Comparison of ENCODE assay signal across 1 cellular context in genomic region chr14:90381011-90381790, GRCh38.
TF ChIP-seq lines count a peak whose summit lies in the region.

No MANE protein-coding gene starts in this region.

TF ChIP-seq in SK-N-SH, 30 proteins besides CTCF, POLR2A, EP300 and RAD21 (continued from another document):
- TF ChIP-seq, protein P1, sequence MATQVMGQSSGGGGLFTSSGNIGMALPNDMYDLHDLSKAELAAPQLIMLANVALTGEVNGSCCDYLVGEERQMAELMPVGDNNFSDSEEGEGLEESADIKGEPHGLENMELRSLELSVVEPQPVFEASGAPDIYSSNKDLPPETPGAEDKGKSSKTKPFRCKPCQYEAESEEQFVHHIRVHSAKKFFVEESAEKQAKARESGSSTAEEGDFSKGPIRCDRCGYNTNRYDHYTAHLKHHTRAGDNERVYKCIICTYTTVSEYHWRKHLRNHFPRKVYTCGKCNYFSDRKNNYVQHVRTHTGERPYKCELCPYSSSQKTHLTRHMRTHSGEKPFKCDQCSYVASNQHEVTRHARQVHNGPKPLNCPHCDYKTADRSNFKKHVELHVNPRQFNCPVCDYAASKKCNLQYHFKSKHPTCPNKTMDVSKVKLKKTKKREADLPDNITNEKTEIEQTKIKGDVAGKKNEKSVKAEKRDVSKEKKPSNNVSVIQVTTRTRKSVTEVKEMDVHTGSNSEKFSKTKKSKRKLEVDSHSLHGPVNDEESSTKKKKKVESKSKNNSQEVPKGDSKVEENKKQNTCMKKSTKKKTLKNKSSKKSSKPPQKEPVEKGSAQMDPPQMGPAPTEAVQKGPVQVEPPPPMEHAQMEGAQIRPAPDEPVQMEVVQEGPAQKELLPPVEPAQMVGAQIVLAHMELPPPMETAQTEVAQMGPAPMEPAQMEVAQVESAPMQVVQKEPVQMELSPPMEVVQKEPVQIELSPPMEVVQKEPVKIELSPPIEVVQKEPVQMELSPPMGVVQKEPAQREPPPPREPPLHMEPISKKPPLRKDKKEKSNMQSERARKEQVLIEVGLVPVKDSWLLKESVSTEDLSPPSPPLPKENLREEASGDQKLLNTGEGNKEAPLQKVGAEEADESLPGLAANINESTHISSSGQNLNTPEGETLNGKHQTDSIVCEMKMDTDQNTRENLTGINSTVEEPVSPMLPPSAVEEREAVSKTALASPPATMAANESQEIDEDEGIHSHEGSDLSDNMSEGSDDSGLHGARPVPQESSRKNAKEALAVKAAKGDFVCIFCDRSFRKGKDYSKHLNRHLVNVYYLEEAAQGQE (IDR thresholded peaks at IDR 0.05; ENCODE audit: low read depth, low read length): no peak
- no peak for TF ChIP-seq TCF12 (IDR thresholded peaks at IDR 0.05)
- TF ChIP-seq, protein P2, sequence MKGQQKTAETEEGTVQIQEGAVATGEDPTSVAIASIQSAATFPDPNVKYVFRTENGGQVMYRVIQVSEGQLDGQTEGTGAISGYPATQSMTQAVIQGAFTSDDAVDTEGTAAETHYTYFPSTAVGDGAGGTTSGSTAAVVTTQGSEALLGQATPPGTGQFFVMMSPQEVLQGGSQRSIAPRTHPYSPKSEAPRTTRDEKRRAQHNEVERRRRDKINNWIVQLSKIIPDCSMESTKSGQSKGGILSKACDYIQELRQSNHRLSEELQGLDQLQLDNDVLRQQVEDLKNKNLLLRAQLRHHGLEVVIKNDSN (IDR thresholded peaks at IDR 0.05; ENCODE audit: borderline replicate concordance, low read depth): no peak
- TF ChIP-seq CHD2 (IDR thresholded peaks at IDR 0.05; ENCODE audit: low read length, partially characterized antibody): no peak
